ENCODE assay signal across 9 cellular contexts in the genomic region with DNA sequence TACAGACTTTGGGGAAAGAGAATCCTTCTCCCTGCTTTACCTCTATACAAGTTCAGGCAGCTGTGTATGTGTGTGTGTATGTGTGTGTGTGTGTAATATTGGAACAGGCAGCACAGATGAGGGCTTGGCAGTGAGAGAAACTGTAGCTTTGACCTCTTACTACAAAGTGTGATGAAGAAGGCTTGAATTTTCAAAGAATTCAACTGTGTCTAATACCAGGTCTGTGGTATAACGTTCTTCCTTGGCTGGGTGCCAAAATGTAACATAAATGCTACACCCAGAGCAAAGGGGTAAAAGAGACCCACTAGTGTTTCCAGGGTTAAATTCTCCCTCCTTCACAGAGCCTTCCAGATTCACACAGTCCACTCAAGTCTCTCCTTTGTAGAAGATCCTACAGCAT. TPM values are rescaled to one million over a fixed set of nuclear protein-coding genes. Genes with fewer than 3 reads are reported as not detected.
DNase-seq lines count a peak whose midpoint lies in the region; ATAC-seq, FAIRE-seq and TF ChIP-seq lines count a peak whose summit lies in the region.
"Had no signal": no experiment of that assay in that cellular context is flagged by ENCODE, and none has a peak within 500 bp of the region (broad histone marks: within the 10 kb centered on the region; RNA-seq: fewer than 3 reads in every experiment).

No MANE protein-coding gene starts in this region.

- peaks cover 75% of the 10 kb centered on the region for H3K4me1 Mint-ChIP-seq in activated T-helper 1 cell treated with anti-CD3 and anti-CD28 coated beads, Interleukin-12 subunit alpha, Interleukin-12 subunit beta, Interleukin-2, Interleukin-4 antibody, amounts not matched to agents 30 ng/mL and 10 ng/mL and 1 ng/mL, durations not matched to agents 14 hours and 24 hours and 36 hours (ENCODE audit: low read depth)
- peaks cover 63 to 96% (median 87%) of the 10 kb centered on the region in 7 donors for H3K4me1 Mint-ChIP-seq in naive thymus-derived CD4-positive, alpha-beta T cell

- intact Hi-C loops in activated T-helper 1 cell treated with anti-CD3 and anti-CD28 coated beads, Interleukin-12 subunit alpha, Interleukin-12 subunit beta, Interleukin-2, Interleukin-4 antibody, amounts not matched to agents 30 ng/mL and 10 ng/mL and 1 ng/mL, durations not matched to agents 14 hours and 24 hours and 36 hours (cut with micrococcal nuclease): loop anchor here (2.0 to 5.0 kb wide), 2 partner anchors 36 to 502 kb away; no protein-coding TSS in a partner anchor
- intact Hi-C loops in naive thymus-derived CD4-positive, alpha-beta T cell (cut with micrococcal nuclease): loop anchor here (1.0 to 5.0 kb wide), 2 partner anchors 49 to 802 kb away; a partner anchor contains a TSS
- intact Hi-C loops in kidney (cut with DNase I): no loop called here

- no peaks in the 10 kb centered on the region for H3K36me3 ChIP-seq in naive thymus-derived CD4-positive, alpha-beta T cell (ENCODE audit: control insufficient read depth in 2 of 3, insufficient read depth in 3 of 3, low read length in 3 of 3)
- no peaks in the 10 kb centered on the region for H3K36me3 ChIP-seq in kidney (ENCODE audit: control insufficient read depth in 1 of 2, insufficient read depth in 2 of 2, low read length in 2 of 2)

- no peaks in the 10 kb centered on the region for H3K9me3 ChIP-seq in naive thymus-derived CD4-positive, alpha-beta T cell (ENCODE audit: control insufficient read depth in 2 of 3, low read length in 3 of 3)
- no peaks in the 10 kb centered on the region for H3K9me3 ChIP-seq in kidney (ENCODE audit: control insufficient read depth in 1 of 2, low read length in 2 of 2)

- H3K4me3 ChIP-seq in naive thymus-derived CD4-positive, alpha-beta T cell (ENCODE audit: low read length): peak overlapping the region; percentile 24
- H3K4me3 ChIP-seq in kidney (ENCODE audit: low read length in 2 of 2): no peak overlapping the region

- POLR2A ChIA-PET in naive thymus-derived CD4-positive, alpha-beta T cell (lab: Charles Lee): interaction anchor here (1.1 to 2.2 kb wide), 4 partner anchors 15 to 801 kb away, joined by 3 to 12 read pairs (median 6); a partner anchor contains a TSS

- H3K4me3 Mint-ChIP-seq in activated T-helper 1 cell treated with anti-CD3 and anti-CD28 coated beads, Interleukin-12 subunit alpha, Interleukin-12 subunit beta, Interleukin-2, Interleukin-4 antibody, amounts not matched to agents 30 ng/mL and 10 ng/mL and 1 ng/mL, durations not matched to agents 14 hours and 24 hours and 36 hours: peak overlapping the region; percentile 70
- H3K4me3 Mint-ChIP-seq in naive thymus-derived CD4-positive, alpha-beta T cell: peak overlapping the region; percentile 65 to 86 (median 82)

- no peak for DNase-seq in activated T-helper 1 cell treated with anti-CD3 and anti-CD28 coated beads, Interleukin-12 subunit alpha, Interleukin-12 subunit beta, Interleukin-2, Interleukin-4 antibody, amounts not matched to agents 30 ng/mL and 10 ng/mL and 1 ng/mL, durations not matched to agents 14 hours and 24 hours and 36 hours (ENCODE audit: low spot score)
- DNase-seq in naive thymus-derived CD4-positive, alpha-beta T cell: peak in 5 of 9 donors; percentile 36 to 47 (median 42)
- DNase-seq in cerebellar nuclear complex (lab: John Stamatoyannopoulos, UW) (no peak), kidney (no peak), medulla oblongata (ENCODE audit: extremely low spot score) (no peak)
- no peak for DNase-seq in activated CD4-positive, alpha-beta T cell treated with anti-CD3 and anti-CD28 coated beads, Interleukin-2, amount 50 U/mL, for 48 hours
- DNase-seq: activated effector memory CD4-positive, alpha-beta T cell treated with anti-CD3 and anti-CD28 coated beads, Interleukin-2, amount 50 U/mL, for 16 hours had no signal

- H3K27ac ChIP-seq in naive thymus-derived CD4-positive, alpha-beta T cell (ENCODE audit: low read depth, low read length): peak overlapping the region; percentile 61
- peak overlapping the region in 1 of 2 donors; percentile 13 for H3K27ac ChIP-seq in kidney (ENCODE audit: low read depth in 2 of 2, low read length in 2 of 2)

- no peak for TF ChIP-seq CTCF in kidney (IDR thresholded peaks at IDR 0.05; ENCODE audit: borderline replicate concordance, extremely low read depth, insufficient read depth)

- H3K27me3 Mint-ChIP-seq in activated T-helper 1 cell treated with anti-CD3 and anti-CD28 coated beads, Interleukin-12 subunit alpha, Interleukin-12 subunit beta, Interleukin-2, Interleukin-4 antibody, amounts not matched to agents 30 ng/mL and 10 ng/mL and 1 ng/mL, durations not matched to agents 14 hours and 24 hours and 36 hours (ENCODE audit: insufficient read depth): no peaks in the 10 kb centered on the region
- H3K27me3 Mint-ChIP-seq in naive thymus-derived CD4-positive, alpha-beta T cell: no peaks in the 10 kb centered on the region

- ATAC-seq in GM18498 (IDR thresholded peaks at IDR 0.05; ENCODE audit: unreplicated experiment) (peak; percentile 13), HG02943 (IDR thresholded peaks at IDR 0.05; ENCODE audit: low read depth, unreplicated experiment) (peak; percentile 19)
- peak; percentile 30 for ATAC-seq in naive thymus-derived CD4-positive, alpha-beta T cell

- CTCF ChIA-PET in naive thymus-derived CD4-positive, alpha-beta T cell (lab: Charles Lee): interaction anchor here (0.7 kb wide), 1 partner anchor 108 kb away, joined by 3 read pairs; no protein-coding TSS in a partner anchor

- no peaks in the 10 kb centered on the region for H3K27me3 ChIP-seq in naive thymus-derived CD4-positive, alpha-beta T cell (ENCODE audit: control insufficient read depth in 2 of 2, insufficient read depth in 2 of 2, low read length in 2 of 2)

- H3K9me3 Mint-ChIP-seq in activated T-helper 1 cell treated with anti-CD3 and anti-CD28 coated beads, Interleukin-12 subunit alpha, Interleukin-12 subunit beta, Interleukin-2, Interleukin-4 antibody, amounts not matched to agents 30 ng/mL and 10 ng/mL and 1 ng/mL, durations not matched to agents 14 hours and 24 hours and 36 hours: peaks cover 22% of the 10 kb centered on the region
- peaks cover 2 to 17% (median 10%) of the 10 kb centered on the region in 11 donors for H3K9me3 Mint-ChIP-seq in naive thymus-derived CD4-positive, alpha-beta T cell

- H3K36me3 Mint-ChIP-seq in activated T-helper 1 cell treated with anti-CD3 and anti-CD28 coated beads, Interleukin-12 subunit alpha, Interleukin-12 subunit beta, Interleukin-2, Interleukin-4 antibody, amounts not matched to agents 30 ng/mL and 10 ng/mL and 1 ng/mL, durations not matched to agents 14 hours and 24 hours and 36 hours (ENCODE audit: low read depth): peaks cover 22% of the 10 kb centered on the region
- H3K36me3 Mint-ChIP-seq in naive thymus-derived CD4-positive, alpha-beta T cell: peaks cover 3 to 17% (median 6%) of the 10 kb centered on the region in 5 donors

- FAIRE-seq in kidney (lab: Jason Lieb, UNC): no peak

- H3K9ac ChIP-seq in kidney (ENCODE audit: low read length in 2 of 2): no peak overlapping the region

- peak overlapping the region; percentile 92 for H3K27ac Mint-ChIP-seq in activated T-helper 1 cell treated with anti-CD3 and anti-CD28 coated beads, Interleukin-12 subunit alpha, Interleukin-12 subunit beta, Interleukin-2, Interleukin-4 antibody, amounts not matched to agents 30 ng/mL and 10 ng/mL and 1 ng/mL, durations not matched to agents 14 hours and 24 hours and 36 hours
- H3K27ac Mint-ChIP-seq in naive thymus-derived CD4-positive, alpha-beta T cell: peak overlapping the region; percentile 87 to 96 (median 92)

- H3K4me1 ChIP-seq in naive thymus-derived CD4-positive, alpha-beta T cell (ENCODE audit: control insufficient read depth in 2 of 2, insufficient read depth in 2 of 2, low read length in 2 of 2): peaks cover 17 to 58% of the 10 kb centered on the region in 2 donors
- no peaks in the 10 kb centered on the region for H3K4me1 ChIP-seq in kidney (ENCODE audit: control insufficient read depth in 1 of 2, insufficient read depth in 1 of 2, low read depth in 1 of 2, low read length in 2 of 2)

RNA-seq across cellular contexts. Expression of a gene that starts 51.1 kb away (rescaled TPM):
- total RNA-seq in activated T-helper 1 cell treated with anti-CD3 and anti-CD28 coated beads, Interleukin-12 subunit alpha, Interleukin-12 subunit beta, Interleukin-2, Interleukin-4 antibody, amounts not matched to agents 30 ng/mL and 10 ng/mL and 1 ng/mL, durations not matched to agents 14 hours and 24 hours and 36 hours: 11.3 and 11.4 TPM in 2 replicates
- 10 to 100 TPM in 1 of 5 experiments, 1 to 10 TPM in 4; 3.4 to 12.3 (median 4.5) TPM for total RNA-seq in naive thymus-derived CD4-positive, alpha-beta T cell
- polyA plus RNA-seq in naive thymus-derived CD4-positive, alpha-beta T cell: 10 to 100 TPM in 1 of 2 donors, 1 to 10 TPM in 1; 6.6 to 11.5 TPM
- 6.0 TPM for total RNA-seq in kidney
- polyA plus RNA-seq in kidney (ENCODE audit: insufficient read depth, low read depth, low replicate concordance): 4.4 TPM

Comparison
In these comparisons a context has a peak if more than half of its experiments do, and no peak if none do; other contexts are left out.
1. DNase-seq: peak in naive thymus-derived CD4-positive, alpha-beta T cell (5 of 9); none in activated T-helper 1 cell treated with anti-CD3 and anti-CD28 coated beads, Interleukin-12 subunit alpha, Interleukin-12 subunit beta, Interleukin-2, Interleukin-4 antibody, amounts not matched to agents 30 ng/mL and 10 ng/mL and 1 ng/mL, durations not matched to agents 14 hours and 24 hours and 36 hours (single experiment), cerebellar nuclear complex (0 of 2), kidney (single experiment), medulla oblongata (single experiment) and activated CD4-positive, alpha-beta T cell treated with anti-CD3 and anti-CD28 coated beads, Interleukin-2, amount 50 U/mL, for 48 hours (0 of 2).
2. Peak in every context shown above with its lines, with median percentiles within 50 percentile points of each other: ATAC-seq.